Comparison of ENCODE assay signal across 8 cellular contexts in genomic region chr11:76233936-76234703, GRCh38. TPM values are rescaled to one million over a fixed set of nuclear protein-coding genes. Genes with fewer than 3 reads are reported as not detected.
DNase-seq lines count a peak whose midpoint lies in the region; ATAC-seq, FAIRE-seq and TF ChIP-seq lines count a peak whose summit lies in the region.

No MANE protein-coding gene starts in this region.

- WGBS in H1 (ENCODE audit: extremely low coverage in 1 of 2, insufficient coverage in 1 of 2, insufficient read length in 1 of 2, insufficient replicate concordance in 2 of 2, low coverage in 1 of 2, low lambda C conversion rate in 2 of 2, missing lambda C conversion rate in 1 of 2), 2 experiments = 56% methylated on average over 16 of the region's 17 CpGs; no CpG with 5 or more reads in 1 of the 2 experiments

- H3K4me1 ChIP-seq in H1 (replicated peaks in 1 of 4; ENCODE audit: control insufficient read depth in 3 of 4, insufficient read depth in 4 of 4, low read length in 3 of 4) = peaks cover 0 to 8% (median 4%) of the 10 kb centered on the region in 4 experiments; a peak in 4 of 7 replicates

- H2BK15ac ChIP-seq in H1 (ENCODE audit: low read length) = no peak overlapping the region

- H3K27me3 ChIP-seq in H1 (replicated peaks in 1 of 4; ENCODE audit: control insufficient read depth in 3 of 4, extremely low read depth in 1 of 4, insufficient read depth in 3 of 4, low read length in 3 of 4) = no peaks in the 10 kb centered on the region; a peak in 2 of 7 replicates

- no peak overlapping the region for H2BK120ac ChIP-seq in H1 (replicated peaks; ENCODE audit: low read depth, low read length)

- H3K4me3 ChIP-seq in H1 (ENCODE audit: extremely low read depth in 1 of 4, insufficient read depth in 2 of 4, low read depth in 3 of 4, low read length in 4 of 4) = peak overlapping the region; percentile 58 to 98 (median 92)

- POLR2A ChIA-PET in H1 (lab: Charles Lee; ENCODE audit: partially characterized antibody) = interaction anchor here (0.8 to 4.6 kb wide), 16 partner anchors 9 to 93 kb away, joined by 3 to 39 read pairs (median 4); partner anchors contain the start of gene WNT11

- no peak overlapping the region for H2AK5ac ChIP-seq in H1 (ENCODE audit: low read depth, low read length)

- H4K8ac ChIP-seq in H1 (ENCODE audit: extremely low read depth, insufficient read depth, low read length) = peak overlapping the region; percentile 97

- H3K9ac ChIP-seq in H1 (replicated peaks in 1 of 4; ENCODE audit: extremely low read depth in 1 of 4, low read depth in 3 of 4, low read length in 3 of 4) = peak overlapping the region in 2 of 4 experiments; percentile 73 to 81; a peak in 3 of 7 replicates

- no peak for FAIRE-seq in H1 (lab: Jason Lieb, UNC)

- no peak overlapping the region for H2BK20ac ChIP-seq in H1 (ENCODE audit: low read length)

- H3K4ac ChIP-seq in H1 (replicated peaks; ENCODE audit: insufficient read length, low read depth, low read length) = no peak overlapping the region

- no peaks in the 10 kb centered on the region for H3K79me2 ChIP-seq in H1 (ENCODE audit: control insufficient read depth in 1 of 2, insufficient read depth in 2 of 2, low read length in 2 of 2)

- no peaks in the 10 kb centered on the region for H3K36me3 ChIP-seq in H1 (ENCODE audit: control insufficient read depth in 2 of 4, insufficient read depth in 4 of 4, low read length in 3 of 4)

- DNase-seq in ELR (ENCODE audit: low read depth) (peak; percentile 30), HFFc6 (no peak), SKM-1 (lab: John Stamatoyannopoulos, UW; ENCODE audit: unreplicated experiment) (peak; percentile 90), H1 (ENCODE audit: low read depth in 1 of 2, low spot score in 2 of 2) (no peak), mesothelial cell of epicardium (ENCODE audit: low spot score in 2 of 2, unreplicated experiment in 2 of 2) (peak in 1 of 2 experiments; percentile 56), ureter (ENCODE audit: low spot score) (peak; percentile 72), NCI-H446 treated with DMSO at 0.1 percent for 48 hours (lab: John Stamatoyannopoulos, UW) (no peak)

- H3K4me3 Mint-ChIP-seq in HFFc6 = peak overlapping the region; percentile 99
- H3K4me3 Mint-ChIP-seq in mesothelial cell of epicardium = peak overlapping the region; percentile 99

- no peak overlapping the region for H2BK12ac ChIP-seq in H1 (ENCODE audit: low read depth, low read length)

- peak overlapping the region; percentile 28 for H4K5ac ChIP-seq in H1 (ENCODE audit: insufficient read length, low read depth, low read length)

- peaks cover 15% of the 10 kb centered on the region for H3K4me1 Mint-ChIP-seq in HFFc6 (ENCODE audit: low read depth)
- peaks cover 2% of the 10 kb centered on the region for H3K4me1 Mint-ChIP-seq in mesothelial cell of epicardium

- peak overlapping the region; percentile 61 for H4K91ac ChIP-seq in H1 (replicated peaks; ENCODE audit: insufficient read length, low read length)

- H3K36me3 Mint-ChIP-seq in HFFc6 (ENCODE audit: low read depth) (no peaks in the 10 kb centered on the region), mesothelial cell of epicardium (no peaks in the 10 kb centered on the region)

- H3K56ac ChIP-seq in H1 (replicated peaks; ENCODE audit: insufficient read length, low read depth, low read length) = no peak overlapping the region

- H4K20me1 ChIP-seq in H1 (replicated peaks in 1 of 2; ENCODE audit: control insufficient read depth in 1 of 2, insufficient read depth in 2 of 2, low read length in 2 of 2) = no peaks in the 10 kb centered on the region

- peak overlapping the region; percentile 95 for H3K27ac Mint-ChIP-seq in HFFc6
- H3K27ac Mint-ChIP-seq in mesothelial cell of epicardium = peak overlapping the region; percentile 95

- H3K9me3 Mint-ChIP-seq in HFFc6 (no peaks in the 10 kb centered on the region), mesothelial cell of epicardium (no peaks in the 10 kb centered on the region)

- no peak for TF ChIP-seq RAD21 in H1 (IDR thresholded peaks at IDR 0.05 in 1 of 2, conservative IDR thresholded peaks at IDR 0.05 in 1 of 2; ENCODE audit: low read depth in 2 of 2, low read length in 2 of 2)

- H3K27ac ChIP-seq in H1 (ENCODE audit: low read depth, low read length) = no peak overlapping the region

- TF ChIP-seq EP300 in H1 (IDR thresholded peaks at IDR 0.05; ENCODE audit: borderline replicate concordance in 1 of 2, low read depth in 2 of 2, low read length in 2 of 2) = no peak

- H3K14ac ChIP-seq in H1 (ENCODE audit: insufficient read length) = no peak overlapping the region

- H3K4me2 ChIP-seq in H1 (ENCODE audit: insufficient read depth in 1 of 2, low read depth in 2 of 2, low read length in 2 of 2) = peak overlapping the region; percentile 79 to 91

- CTCF ChIA-PET in H1 (lab: Charles Lee; ENCODE audit: partially characterized antibody) = interaction anchor here (0.7 to 3.0 kb wide), 11 partner anchors 8 to 813 kb away, joined by 3 to 31 read pairs (median 4); no protein-coding TSS in a partner anchor

- no peak for TF ChIP-seq POLR2A in H1 (IDR thresholded peaks at IDR 0.05; ENCODE audit: control extremely low read depth in 1 of 2, low read depth in 2 of 2, low read length in 2 of 2)

- H3K23ac ChIP-seq in H1 (ENCODE audit: insufficient read length) = no peak overlapping the region

- H3K27me3 Mint-ChIP-seq in HFFc6 (ENCODE audit: insufficient read depth) (peaks cover 17% of the 10 kb centered on the region), mesothelial cell of epicardium (ENCODE audit: low read depth) (peaks cover 5% of the 10 kb centered on the region)

- TF ChIP-seq CTCF in HFFc6 (IDR thresholded peaks at IDR 0.05) (no peak), H1 (IDR thresholded peaks at IDR 0.05; ENCODE audit: control extremely low read depth in 1 of 3, insufficient read depth in 1 of 3, low read depth in 1 of 3, low read length in 3 of 3) (no peak), mesothelial cell of epicardium (IDR thresholded peaks at IDR 0.05; ENCODE audit: unreplicated experiment) (no peak)

- no peaks in the 10 kb centered on the region for H3K9me3 ChIP-seq in H1 (ENCODE audit: insufficient read depth in 2 of 2, low read depth in 1 of 2, low read length in 1 of 2)

- no peak overlapping the region for H2BK5ac ChIP-seq in H1 (ENCODE audit: low read depth, low read length)

- peak overlapping the region; percentile 55; the same call in 1 of the 2 replicates for H3K18ac ChIP-seq in H1 (ENCODE audit: extremely low read depth, low read length)

- H3K23me2 ChIP-seq in H1 (ENCODE audit: low read depth, low read length) = peaks cover 8% of the 10 kb centered on the region; the same call in 1 of the 2 replicates

- H3K79me1 ChIP-seq in H1 (ENCODE audit: low read depth, low read length) = no peaks in the 10 kb centered on the region

- peak overlapping the region; percentile 76; the same call in 1 of the 2 replicates for H2AFZ ChIP-seq in H1 (ENCODE audit: low read length)

- no peak for ATAC-seq in GM21825 (IDR thresholded peaks at IDR 0.05; ENCODE audit: unreplicated experiment)

TF ChIP-seq in H1, 55 proteins besides CTCF, POLR2A, EP300 and RAD21:
- no peak for TF ChIP-seq SUZ12 (IDR thresholded peaks at IDR 0.05; ENCODE audit: low read length)
- no peak for TF ChIP-seq RXRA (IDR thresholded peaks at IDR 0.05; ENCODE audit: insufficient read depth, low read depth, low read length)
- TF ChIP-seq GTF2F1 (IDR thresholded peaks at IDR 0.05; ENCODE audit: borderline replicate concordance, low read depth, low read length) = no peak
- no peak for TF ChIP-seq TAF1 (IDR thresholded peaks at IDR 0.05; ENCODE audit: low read depth, low read length)
- no peak for TF ChIP-seq EZH2 (IDR thresholded peaks at IDR 0.05; ENCODE audit: low read depth, low read length, severe bottlenecking)
- no peak for TF ChIP-seq RFX5 (IDR thresholded peaks at IDR 0.05; ENCODE audit: borderline replicate concordance, low read depth, low read length)
- no peak for TF ChIP-seq SAP30 (IDR thresholded peaks at IDR 0.05; ENCODE audit: insufficient read depth, insufficient replicate concordance, low read length)
- TF ChIP-seq MAFK (IDR thresholded peaks at IDR 0.05; ENCODE audit: low read depth, low read length) = no peak

RNA-seq across cellular contexts. Expression of gene WNT11, which starts 27.8 kb away (rescaled TPM):
- not detected for total RNA-seq in HFFc6 (2021; fragmentation: NEBNext Ultra II Directional; extraction: Animal tissue kit (Norgen Biotek cat#: 25700))
- 0.45 TPM in 1 of 2 replicates, not detected in the other for total RNA-seq in H1 (2021; fragmentation: NEBNext Ultra II Directional; extraction: Animal tissue kit (Norgen Biotek cat#: 25700))
- polyA plus RNA-seq in H1 (2011; rRNA removed) = 0.11 and 0.22 TPM in 2 replicates
- polyA plus RNA-seq in H1 (2011; cell fraction: cytosol; rRNA removed) = 0.16 TPM
- polyA plus RNA-seq in H1 (2011; cell fraction: nucleus; rRNA removed) = 0.14 TPM
- 0.08 to 0.16 TPM (median 0.09 TPM) in 3 of 4 replicates, not detected in the other for polyA plus RNA-seq in H1 (2012, experiment 1 of 2)
- polyA plus RNA-seq in H1 (2012, experiment 2 of 2) = not detected
- 0.10 TPM for polyA plus RNA-seq in H1 (2013, experiment 1 of 2)
- polyA plus RNA-seq in H1 (2013, experiment 2 of 2) = 0.15 TPM
- not detected in 2 replicates for polyA minus RNA-seq in H1 (2011; rRNA and poly(A)+ RNA removed)
- not detected for polyA minus RNA-seq in H1 (2011; cell fraction: cytosol; rRNA and poly(A)+ RNA removed)
- polyA minus RNA-seq in H1 (2011; cell fraction: nucleus; rRNA and poly(A)+ RNA removed) = not detected
- 22.5 to 24.1 TPM (median 22.8 TPM) in 3 replicates for total RNA-seq in mesothelial cell of epicardium
- total RNA-seq in ureter = 1.7 TPM

Comparison
In these comparisons a context has a peak if more than half of its experiments do, and no peak if none do; other contexts are left out.
1. DNase-seq: peak in ELR (single experiment), SKM-1 (single experiment) and ureter (single experiment); none in HFFc6 (single experiment), H1 (0 of 2) and NCI-H446 treated with DMSO at 0.1 percent for 48 hours (single experiment).